ENCODE assay signal across 8 cellular contexts in genomic region chr17:78174870-78175642, GRCh38. TPM values are rescaled to one million over a fixed set of nuclear protein-coding genes. Genes with fewer than 3 reads are reported as not detected.
A peak's percentile ranks its signal among the peaks of the same experiment; 100 is the strongest.
DNase-seq lines count a peak whose midpoint lies in the region; ATAC-seq, FAIRE-seq and TF ChIP-seq lines count a peak whose summit lies in the region.

No MANE protein-coding gene starts in this region.

- no peak for TF ChIP-seq POLR2A in sigmoid colon (IDR thresholded peaks at IDR 0.05)

- H3K9me3 ChIP-seq in sigmoid colon = no peaks in the 10 kb centered on the region

- H3K27ac ChIP-seq in sigmoid colon = peak overlapping the region; percentile 60 to 92 (median 64)

- intact Hi-C loops in sigmoid colon (cut with DNase I) = no loop called here

- TF ChIP-seq EP300 in sigmoid colon (IDR thresholded peaks at IDR 0.05) = no peak

- peak; percentile 48 for DNase-seq in NCI-H69 (lab: John Stamatoyannopoulos, UW)
- no peak for DNase-seq in sigmoid colon
- no peak for DNase-seq in NCI-H1105 treated with DMSO at 0.1 percent for 48 hours (lab: John Stamatoyannopoulos, UW)
- DNase-seq in activated CD4-positive, alpha-beta T cell treated with anti-CD3 and anti-CD28 coated beads for 1 hour = no peak

- no peak for TF ChIP-seq CTCF in sigmoid colon (IDR thresholded peaks at IDR 0.05)

- H3K27me3 ChIP-seq in sigmoid colon = no peaks in the 10 kb centered on the region

- peak; percentile 1 for ATAC-seq in esophagus mucosa
- ATAC-seq in HG03439 (IDR thresholded peaks at IDR 0.05; ENCODE audit: unreplicated experiment) = no peak
- no peak for ATAC-seq in HG02981 (IDR thresholded peaks at IDR 0.05; ENCODE audit: unreplicated experiment)

- peaks cover 0 to 60% (median 42%) of the 10 kb centered on the region in 4 donors for H3K4me1 ChIP-seq in sigmoid colon

- no peak overlapping the region for H3K4me3 ChIP-seq in sigmoid colon

- 24 to 75% methylated on average over 28 of the region's 28 CpGs for whole genome bisulfite sequencing in sigmoid colon, 2 donors

- no peaks in the 10 kb centered on the region for H3K36me3 ChIP-seq in sigmoid colon

- FAIRE-seq in G401.6 (lab: Jason Lieb, UNC) = peak; percentile 42

RNA-seq across cellular contexts. Expression of gene SYNGR2, which starts 6.7 kb away (rescaled TPM):
- total RNA-seq in esophagus mucosa (73.0 TPM), sigmoid colon (10 to 100 TPM; 14.7 to 23.5 (median 18.6) TPM)
- 100 to 1,000 TPM in 1 of 3 donors, 10 to 100 TPM in 2; 37.2 to 280 (median 45.8) TPM for polyA plus RNA-seq in sigmoid colon

RNA-seq across cellular contexts. Expression of gene TK1, which starts 11.8 kb away (rescaled TPM):
- total RNA-seq in esophagus mucosa (33.3 TPM), sigmoid colon (1 to 10 TPM in 3 of 4 donors, under 1 TPM in 1; 0.83 to 6.9 (median 3.8) TPM)
- polyA plus RNA-seq in sigmoid colon = 10 to 100 TPM; 10.2 to 74.6 (median 44.2) TPM

RNA-seq across cellular contexts. Expression of gene AFMID, which starts 12.1 kb away (rescaled TPM):
- total RNA-seq in esophagus mucosa (19.2 TPM), sigmoid colon (10 to 100 TPM in 1 of 4 donors, 1 to 10 TPM in 3; 6.1 to 11.4 (median 7.6) TPM)
- polyA plus RNA-seq in sigmoid colon = 10 to 100 TPM; 21.0 to 32.9 (median 28.2) TPM

RNA-seq across cellular contexts. Expression of gene C17orf99, which starts 28.9 kb away (rescaled TPM):
- total RNA-seq in esophagus mucosa (0.44 TPM), sigmoid colon (not detected)
- under 1 TPM in 1 of 3 donors, not detected in 2; 0.73 TPM for polyA plus RNA-seq in sigmoid colon

RNA-seq across cellular contexts. Expression of gene BIRC5, which starts 39.0 kb away (rescaled TPM):
- 28.5 TPM for total RNA-seq in esophagus mucosa
- total RNA-seq in sigmoid colon = 1 to 10 TPM in 1 of 4 donors, under 1 TPM in 3; 0.16 to 3.1 (median 0.32) TPM
- polyA plus RNA-seq in sigmoid colon = 10 to 100 TPM in 2 of 3 donors, 1 to 10 TPM in 1; 3.6 to 33.5 (median 10.6) TPM
